In genomic region chr7:101017099-101017777, GRCh38 we compare ENCODE assay signal across 9 cellular contexts. TPM values are rescaled to one million over a fixed set of nuclear protein-coding genes. Genes with fewer than 3 reads are reported as not detected.
DNase-seq lines count a peak whose midpoint lies in the region; ATAC-seq and TF ChIP-seq lines count a peak whose summit lies in the region.
"Had no signal": no experiment of that assay in that cellular context is flagged by ENCODE, and none has a peak within 500 bp of the region (broad histone marks: within the 10 kb centered on the region; RNA-seq: fewer than 3 reads in every experiment).

No MANE protein-coding gene starts in this region.

- BruUV-seq in HCT116 (replicated peaks; lab: Mats Ljungman, UMichigan) = no TSS peak

- no peak for TF ChIP-seq POLR2A in HCT116 (IDR thresholded peaks at IDR 0.05; ENCODE audit: borderline replicate concordance, extremely low read depth, insufficient read depth, insufficient read length)

- H3K4me2 ChIP-seq in HCT116 (ENCODE audit: low read length) = peak overlapping the region; percentile 35

- RAD21 ChIA-PET in HCT116 (lab: Charles Lee; ENCODE audit: low non-redundant PET in 1 of 2, low total read pairs in 2 of 2, uncharacterized antibody in 2 of 2, unreplicated experiment in 2 of 2) = no interaction called here

- peak; percentile 52 for ATAC-seq in HCT116

- CTCF ChIA-PET in HCT116 (lab: Charles Lee) = no interaction called here

- H3K4me3 ChIP-seq in HCT116 (replicated peaks in 1 of 2; ENCODE audit: low read depth in 1 of 2, low read length in 2 of 2) (no peak overlapping the region), colonic mucosa (peak overlapping the region; percentile 40), liver (ENCODE audit: low read depth in 1 of 3, low read length in 3 of 3) (peak overlapping the region in 1 of 3 donors; percentile 24)

- no peaks in the 10 kb centered on the region for H3K9me2 ChIP-seq in HCT116 (ENCODE audit: insufficient read depth)

- TF ChIP-seq CTCF in HCT116 (IDR thresholded peaks at IDR 0.05 in 2 of 3, conservative IDR thresholded peaks at IDR 0.05 in 1 of 3; ENCODE audit: borderline replicate concordance in 1 of 3, insufficient read depth in 1 of 3, low read depth in 2 of 3, low read length in 2 of 3) (no peak), colonic mucosa (IDR thresholded peaks at IDR 0.05) (no peak), liver (IDR thresholded peaks at IDR 0.05; ENCODE audit: low read depth, low read length, missing input control) (no peak)

- H3K27ac ChIP-seq in HCT116 (ENCODE audit: low read depth, low read length) (no peak overlapping the region), colonic mucosa (peak overlapping the region; percentile 76), liver (ENCODE audit: low read depth in 1 of 2, low read length in 2 of 2) (no peak overlapping the region)
- H3K27ac ChIP-seq: neutrophil had no signal

- intact Hi-C loops in HCT116 (cut with micrococcal nuclease) (no loop called here), colonic mucosa (cut with DNase I) (no loop called here)

- H3K79me2 ChIP-seq in HCT116 (ENCODE audit: insufficient read depth, low read length) = no peaks in the 10 kb centered on the region

- H4K20me1 ChIP-seq in HCT116 (ENCODE audit: insufficient read depth) = no peaks in the 10 kb centered on the region

- H3K36me3 ChIP-seq in HCT116 (ENCODE audit: control insufficient read depth in 1 of 2, insufficient read depth in 2 of 2, low read length in 2 of 2) = no peaks in the 10 kb centered on the region
- H3K36me3 ChIP-seq in colonic mucosa = peaks cover 6% of the 10 kb centered on the region
- no peaks in the 10 kb centered on the region for H3K36me3 ChIP-seq in liver (ENCODE audit: control insufficient read depth in 4 of 4, insufficient read depth in 3 of 4, low read depth in 1 of 4, low read length in 3 of 4)
- H3K36me3 ChIP-seq: neutrophil had no signal

- POLR2A ChIA-PET in HCT116 (lab: Charles Lee) = no interaction called here

- H3K27me3 ChIP-seq in HCT116 (ENCODE audit: insufficient read depth, low read length) (no peaks in the 10 kb centered on the region; the same call in 1 of the 2 replicates), colonic mucosa (no peaks in the 10 kb centered on the region), liver (ENCODE audit: control insufficient read depth in 4 of 4, insufficient read depth in 4 of 4, low read length in 3 of 4) (peaks cover 0 to 3% (median 0%) of the 10 kb centered on the region in 4 donors)

- H3K9ac ChIP-seq in HCT116 (ENCODE audit: low read length) (no peak overlapping the region), colonic mucosa (ENCODE audit: low read depth in 2 of 2, low read length in 2 of 2) (peak overlapping the region; percentile 58 to 61), liver (ENCODE audit: low read depth in 1 of 2, low read length in 2 of 2) (no peak overlapping the region)

- peak; percentile 84 for DNase-seq in GM04504 (ENCODE audit: low read depth)
- DNase-seq in HCT116 (ENCODE audit: low read depth, low spot score) = no peak
- peak in 2 of 3 experiments; percentile 77 to 82 for DNase-seq in NCI-H1417 (lab: John Stamatoyannopoulos, UW)
- DNase-seq in activated CD4-positive, alpha-beta T cell treated with anti-CD3 and anti-CD28 coated beads for 24 hours (ENCODE audit: low read depth in 2 of 2) = peak; percentile 29 to 53
- peak; percentile 68 for DNase-seq in colonic mucosa
- peak; percentile 35 to 53 (median 53) for DNase-seq in stimulated activated CD4-positive, alpha-beta T cell treated with anti-CD3 and anti-CD28 coated beads, TNF-alpha, amount 100 ng/mL, for 4 hours (ENCODE audit: low read depth in 3 of 3)
- no peak for DNase-seq in mesenteric fat pad (ENCODE audit: low spot score)

- WGBS in liver = 8% methylated on average over 28 of the region's 28 CpGs

- H3K9me3 ChIP-seq in HCT116 (ENCODE audit: control insufficient read depth in 1 of 2, insufficient read depth in 1 of 2, low read depth in 1 of 2, low read length in 2 of 2) (no peaks in the 10 kb centered on the region), colonic mucosa (no peaks in the 10 kb centered on the region), liver (ENCODE audit: control insufficient read depth in 4 of 4, low read length in 3 of 4) (no peaks in the 10 kb centered on the region)
- H3K9me3 ChIP-seq: neutrophil had no signal

- no peak overlapping the region for H2AFZ ChIP-seq in HCT116 (ENCODE audit: low read depth, low read length, poor library complexity, severe bottlenecking)

- H3K4me1 ChIP-seq in HCT116 (ENCODE audit: control insufficient read depth in 1 of 2, insufficient read depth in 2 of 2, low read length in 2 of 2) (peaks cover 0 to 6% of the 10 kb centered on the region in 2 experiments; a peak in 2 of 4 replicates), colonic mucosa (no peaks in the 10 kb centered on the region), liver (ENCODE audit: control insufficient read depth in 4 of 4, insufficient read depth in 4 of 4, low read length in 3 of 4) (no peaks in the 10 kb centered on the region)

- TF ChIP-seq RAD21 in HCT116 (IDR thresholded peaks at IDR 0.05; ENCODE audit: low read depth) (no peak), liver (IDR thresholded peaks at IDR 0.05) (no peak)

TF ChIP-seq in HCT116, 20 proteins besides CTCF, POLR2A, EP300 and RAD21 (continues in another document):
- no peak for TF ChIP-seq ZBTB33 (IDR thresholded peaks at IDR 0.05; ENCODE audit: extremely low read depth, insufficient replicate concordance, low read length)
- no peak for TF ChIP-seq SIN3A (IDR thresholded peaks at IDR 0.05; ENCODE audit: low read depth)
- TF ChIP-seq SRF (IDR thresholded peaks at IDR 0.05; ENCODE audit: low read depth) = no peak
- TF ChIP-seq ATF3 (IDR thresholded peaks at IDR 0.05) = no peak
- TF ChIP-seq TCF7L2 (IDR thresholded peaks at IDR 0.05; ENCODE audit: borderline replicate concordance, extremely low read depth, insufficient read depth, insufficient read length) = no peak
- no peak for TF ChIP-seq CBX3 (IDR thresholded peaks at IDR 0.05; ENCODE audit: low read depth)

TF ChIP-seq in liver, 16 proteins besides CTCF, POLR2A, EP300 and RAD21:
- peak; percentile 62 for TF ChIP-seq NR2F2 (IDR thresholded peaks at IDR 0.05)
- TF ChIP-seq EGR1 (IDR thresholded peaks at IDR 0.05; ENCODE audit: low read depth in 2 of 2) = no peak
TF ChIP-seq in liver: peak in this region for 1.

RNA-seq across cellular contexts. Expression of gene MUC17, which starts 2.6 kb away (rescaled TPM):
- total RNA-seq in HCT116 (2021; ENCODE audit: unreplicated experiment) (not detected), colonic mucosa (1 to 10 TPM; 1.7 to 2.5 TPM), liver (not detected), mesenteric fat pad (0.35 TPM)
- 0.01 TPM in 1 of 2 replicates, not detected in the other for polyA plus RNA-seq in HCT116 (2012)
- not detected for polyA plus RNA-seq in liver

RNA-seq across cellular contexts. Expression of gene MUC12, which starts 47.9 kb away (rescaled TPM):
- 0.64 TPM for total RNA-seq in HCT116 (2021; ENCODE audit: unreplicated experiment)
- polyA plus RNA-seq in HCT116 (2012) = 0.99 and 1.4 TPM in 2 replicates
- 100 to 1,000 TPM; 331 to 542 TPM for total RNA-seq in colonic mucosa
- total RNA-seq in liver = not detected
- under 1 TPM in 1 of 2 donors, not detected in 1; 0.16 TPM for polyA plus RNA-seq in liver
- total RNA-seq in mesenteric fat pad = 0.32 TPM

Comparison
In these comparisons a context has a peak if more than half of its experiments do, and no peak if none do; other contexts are left out.
1. DNase-seq: peak in GM04504 (single experiment), NCI-H1417 (2 of 3), activated CD4-positive, alpha-beta T cell treated with anti-CD3 and anti-CD28 coated beads for 24 hours (2 of 2), colonic mucosa (single experiment) and stimulated activated CD4-positive, alpha-beta T cell treated with anti-CD3 and anti-CD28 coated beads, TNF-alpha, amount 100 ng/mL, for 4 hours (3 of 3); none in HCT116 (single experiment) and mesenteric fat pad (single experiment).
2. H3K9ac ChIP-seq: peak in colonic mucosa (2 of 2); none in HCT116 (single experiment) and liver (0 of 2).
3. RNA of gene MUC12, which starts 47.9 kb away (total RNA-seq): 331 to 542 TPM in colonic mucosa; 0.64 TPM in HCT116 (single experiment), 0.32 TPM in mesenteric fat pad (single experiment) and not detected in liver; every median in the first group is over 100 times any median in the second.